In genomic region chr17:19763991-19764390, GRCh38 we compare ENCODE assay signal across 3 cellular contexts. TPM values are rescaled to one million over a fixed set of nuclear protein-coding genes. Genes with fewer than 3 reads are reported as not detected.
"Had no signal": no experiment of that assay in that cellular context is flagged by ENCODE, and none has a peak within 500 bp of the region (broad histone marks: within the 10 kb centered on the region; RNA-seq: fewer than 3 reads in every experiment).

No MANE protein-coding gene starts in this region.

RNA-seq across cellular contexts. Expression of gene ALDH3A1, which starts 15.9 kb away (rescaled TPM):
- total RNA-seq: IMR-90, K562 had no signal

RNA-seq across cellular contexts. Expression of gene SLC47A2, which starts 47.6 kb away (rescaled TPM):
- total RNA-seq: HT1080, IMR-90, K562 had no signal
